8 cellular contexts compared by ENCODE assay signal in the genomic region with DNA sequence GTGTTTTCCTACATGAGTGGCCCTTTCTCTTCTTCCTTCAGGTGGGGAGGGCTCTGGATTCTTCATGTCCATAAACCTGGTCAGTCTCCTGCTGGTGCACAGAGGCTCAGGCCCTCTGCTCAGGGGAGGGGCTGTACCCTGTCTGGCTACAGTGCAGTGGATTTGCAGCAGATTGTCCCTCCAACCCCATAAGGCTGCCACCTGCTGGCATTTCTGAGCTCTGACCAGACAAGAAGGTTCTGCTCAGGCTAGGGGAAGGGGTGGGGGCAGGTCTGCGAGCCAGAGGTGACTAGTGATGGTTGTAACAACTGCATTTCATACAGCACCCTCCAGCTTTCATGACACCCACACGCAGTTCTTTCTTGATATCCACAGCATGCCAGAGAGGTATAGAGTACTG.
DNase-seq lines count a peak whose midpoint lies in the region; ATAC-seq and TF ChIP-seq lines count a peak whose summit lies in the region.
"Not testable (repeated sequence)": the region's sequence is repeated elsewhere in the genome, so short reads cannot be mapped to it uniquely, and the experiment has no call there.

No MANE protein-coding gene starts in this region.

- CTCF ChIA-PET in activated B cell treated with CpG ODN at 0.5 μM for 24 hours (lab: Charles Lee), result interaction anchor here (0.8 to 4.5 kb wide), 4 partner anchors 10 to 49 kb away, joined by 3 to 36 read pairs (median 4); no protein-coding TSS in a partner anchor

- H3K4me2 ChIP-seq in KMS-11; hepatocyte; osteoblast (ENCODE audit: insufficient read depth, low read length): not testable (repeated sequence)

- peak; percentile 44 for DNase-seq in GDM1 (lab: John Stamatoyannopoulos, UW)
- peak; percentile 9 for DNase-seq in NCI-H526 treated with DMSO at 0.1 percent for 48 hours (lab: John Stamatoyannopoulos, UW)
- not testable (repeated sequence) for DNase-seq in activated B cell treated with CpG ODN at 0.5 μM for 24 hours; osteoblast (ENCODE audit: insufficient read length, low spot score, missing footprints)
- peak; percentile 73 for DNase-seq in hepatocyte (ENCODE audit: low spot score)
- DNase-seq in upper lobe of right lung, result peak; percentile 77

- not testable (repeated sequence) for H2AFZ ChIP-seq in KMS-11 (ENCODE audit: low read depth); hepatocyte; osteoblast (ENCODE audit: low read length)

- not testable (repeated sequence) for H3K27ac ChIP-seq in KMS-11; hepatocyte; osteoblast (ENCODE audit: low read depth, low read length); upper lobe of right lung
- H3K27ac ChIP-seq in cingulate gyrus (ENCODE audit: low read depth, low read length), result peak overlapping the region; percentile 19

- intact Hi-C loops in activated B cell treated with CpG ODN at 0.5 μM for 24 hours (cut with micrococcal nuclease) (loop anchor here (1.0 kb wide), 2 partner anchors 50 to 60 kb away; no protein-coding TSS in a partner anchor), upper lobe of right lung (cut with DNase I) (loop anchor here (5.0 kb wide), 1 partner anchor 50 kb away; no protein-coding TSS in a partner anchor)

- not testable (repeated sequence) for H3K4me3 ChIP-seq in KMS-11 (IDR thresholded peaks at IDR 0.05; ENCODE audit: insufficient read depth, low read depth, low read length); hepatocyte; osteoblast (ENCODE audit: insufficient read depth, low read length)
- H3K4me3 ChIP-seq in upper lobe of right lung, result peak overlapping the region; percentile 46

- H3K9ac ChIP-seq in KMS-11, result not testable (repeated sequence)

- peak; percentile 81 for ATAC-seq in activated B cell treated with CpG ODN at 0.5 μM for 24 hours (ENCODE audit: low read depth)
- ATAC-seq in upper lobe of right lung, result peak; percentile 87

- not testable (repeated sequence) for H3K79me2 ChIP-seq in KMS-11 (ENCODE audit: insufficient read depth, low read depth); hepatocyte; osteoblast (ENCODE audit: insufficient read depth, low read length)

- not testable (repeated sequence) for H3K4me3 Mint-ChIP-seq in activated B cell treated with CpG ODN at 0.5 μM for 24 hours

- peak; percentile 60; the same call in 1 of the 2 replicates for TF ChIP-seq CTCF in KMS-11 (conservative IDR thresholded peaks at IDR 0.05; ENCODE audit: low read depth, low read length)
- not testable (repeated sequence) for TF ChIP-seq CTCF in activated B cell treated with CpG ODN at 0.5 μM for 24 hours (IDR thresholded peaks at IDR 0.05)
- TF ChIP-seq CTCF in hepatocyte (IDR thresholded peaks at IDR 0.05; ENCODE audit: poor library complexity), result peak; percentile 65
- peak; percentile 60 for TF ChIP-seq CTCF in osteoblast (IDR thresholded peaks at IDR 0.05; ENCODE audit: extremely low read depth, low read depth, low read length)
- TF ChIP-seq CTCF in upper lobe of right lung (IDR thresholded peaks at IDR 0.05), result peak; percentile 61

- H3K27me3 ChIP-seq in KMS-11 (ENCODE audit: insufficient read depth, low read depth); hepatocyte; osteoblast (ENCODE audit: insufficient read depth, low read length); upper lobe of right lung: not testable (repeated sequence)

- not testable (repeated sequence) for H4K20me1 ChIP-seq in KMS-11 (ENCODE audit: insufficient read depth); hepatocyte (ENCODE audit: insufficient read depth, poor library complexity, severe bottlenecking); osteoblast (ENCODE audit: insufficient read depth, low read length)

- POLR2A ChIA-PET in activated B cell treated with CpG ODN at 0.5 μM for 24 hours (lab: Charles Lee), result not testable (repeated sequence)

- 34% methylated on average over 2 of the region's 2 CpGs for WGBS in hepatocyte (ENCODE audit: low lambda C conversion rate, missing lambda C conversion rate)

- not testable (repeated sequence) for H3K36me3 Mint-ChIP-seq in activated B cell treated with CpG ODN at 0.5 μM for 24 hours (ENCODE audit: low read depth)

- not testable (repeated sequence) for H3K9me2 ChIP-seq in hepatocyte (replicated peaks; ENCODE audit: insufficient read depth)

- not testable (repeated sequence) for H3K36me3 ChIP-seq in KMS-11 (ENCODE audit: insufficient read depth); hepatocyte (replicated peaks; ENCODE audit: insufficient read depth, low read depth); upper lobe of right lung
- peaks cover 70% of the 10 kb centered on the region for H3K36me3 ChIP-seq in osteoblast (ENCODE audit: insufficient read depth, low read length)

- H3K9me3 Mint-ChIP-seq in activated B cell treated with CpG ODN at 0.5 μM for 24 hours, result not testable (repeated sequence)

- H3K4me1 Mint-ChIP-seq in activated B cell treated with CpG ODN at 0.5 μM for 24 hours, result not testable (repeated sequence)

- H3K27me3 Mint-ChIP-seq in activated B cell treated with CpG ODN at 0.5 μM for 24 hours, result not testable (repeated sequence)

- H3K9me3 ChIP-seq in hepatocyte (ENCODE audit: low read depth); osteoblast (ENCODE audit: low read depth, low read length); upper lobe of right lung: not testable (repeated sequence)

- H3K27ac Mint-ChIP-seq in activated B cell treated with CpG ODN at 0.5 μM for 24 hours, result not testable (repeated sequence)

- H3K4me1 ChIP-seq in KMS-11 (ENCODE audit: low read depth, poor library complexity, severe bottlenecking), result not testable (repeated sequence)
- H3K4me1 ChIP-seq in hepatocyte (ENCODE audit: insufficient read depth) (peaks cover 10% of the 10 kb centered on the region), osteoblast (ENCODE audit: insufficient read depth, low read length) (peaks cover 20% of the 10 kb centered on the region), upper lobe of right lung (peaks cover 13% of the 10 kb centered on the region)
